In genomic region chr19:58357798-58358145, GRCh38 we compare ENCODE assay signal across 14 cellular contexts. TPM values are rescaled to one million over a fixed set of nuclear protein-coding genes. Genes with fewer than 3 reads are reported as not detected.
A peak's percentile ranks its signal among the peaks of the same experiment; 100 is the strongest.
DNase-seq lines count a peak whose midpoint lies in the region; ATAC-seq, FAIRE-seq and TF ChIP-seq lines count a peak whose summit lies in the region.
"Had no signal": no experiment of that assay in that cellular context is flagged by ENCODE, and none has a peak within 500 bp of the region (broad histone marks: within the 10 kb centered on the region; RNA-seq: fewer than 3 reads in every experiment).

No MANE protein-coding gene starts in this region.

- H2BK120ac ChIP-seq in H1 (replicated peaks; ENCODE audit: low read depth, low read length): no peak overlapping the region

- peaks cover 0 to 4% (median 0%) of the 10 kb centered on the region in 3 donors for H3K27me3 Mint-ChIP-seq in naive B cell

- no peak for FAIRE-seq in H1 (lab: Jason Lieb, UNC)

- H4K91ac ChIP-seq in H1 (replicated peaks; ENCODE audit: insufficient read length, low read length): no peak overlapping the region

- H3K4me1 ChIP-seq in right atrium auricular region (peaks cover 0 to 25% of the 10 kb centered on the region in 2 donors), H1 (replicated peaks in 1 of 4; ENCODE audit: control insufficient read depth in 3 of 4, insufficient read depth in 4 of 4, low read length in 3 of 4) (peaks cover 0 to 8% (median 5%) of the 10 kb centered on the region in 4 experiments; a peak in 4 of 7 replicates)

- 80% methylated on average over 11 of the region's 12 CpGs; no CpG with 5 or more reads in 1 of the 2 experiments for WGBS in H1 (ENCODE audit: extremely low coverage in 1 of 2, insufficient coverage in 1 of 2, insufficient read length in 1 of 2, insufficient replicate concordance in 2 of 2, low coverage in 1 of 2, low lambda C conversion rate in 2 of 2, missing lambda C conversion rate in 1 of 2), 2 experiments

- H3K4me3 Mint-ChIP-seq in naive B cell: peak overlapping the region in 6 of 8 donors; percentile 16 to 51 (median 34)

- H3K9ac ChIP-seq in H1 (replicated peaks in 1 of 4; ENCODE audit: extremely low read depth in 1 of 4, low read depth in 3 of 4, low read length in 3 of 4): no peak overlapping the region

- CTCF ChIA-PET in H1 (lab: Charles Lee; ENCODE audit: partially characterized antibody): interaction anchor here (2.7 kb wide), 1 partner anchor 11 kb away, joined by 8 read pairs; no protein-coding TSS in a partner anchor

- no peak overlapping the region for H2BK5ac ChIP-seq in H1 (ENCODE audit: low read depth, low read length)

- H2AK5ac ChIP-seq in H1 (ENCODE audit: low read depth, low read length): no peak overlapping the region

- no peak for TF ChIP-seq RAD21 in H1 (IDR thresholded peaks at IDR 0.05 in 1 of 2, conservative IDR thresholded peaks at IDR 0.05 in 1 of 2; ENCODE audit: low read depth in 2 of 2, low read length in 2 of 2)

- no peak overlapping the region for H3K4me2 ChIP-seq in H1 (ENCODE audit: insufficient read depth in 1 of 2, low read depth in 2 of 2, low read length in 2 of 2)
- H3K4me2 ChIP-seq: PC-9 had no signal

- H2BK20ac ChIP-seq in H1 (ENCODE audit: low read length): no peak overlapping the region

- TF ChIP-seq EP300 in H1 (IDR thresholded peaks at IDR 0.05; ENCODE audit: borderline replicate concordance in 1 of 2, low read depth in 2 of 2, low read length in 2 of 2): no peak

- no peak overlapping the region for H3K27ac Mint-ChIP-seq in naive B cell
- H3K27ac Mint-ChIP-seq: IgD-negative memory B cell had no signal

- H3K27ac ChIP-seq in right atrium auricular region (no peak overlapping the region), H1 (ENCODE audit: low read depth, low read length) (peak overlapping the region; percentile 47; the same call in 1 of the 2 replicates)
- H3K27ac ChIP-seq: PC-9, SK-N-MC had no signal

- H3K23me2 ChIP-seq in H1 (ENCODE audit: low read depth, low read length): peaks cover 4% of the 10 kb centered on the region

- H2BK12ac ChIP-seq in H1 (ENCODE audit: low read depth, low read length): peak overlapping the region; percentile 11; the same call in 1 of the 2 replicates

- TF ChIP-seq CTCF in right atrium auricular region (IDR thresholded peaks at IDR 0.05): no peak
- TF ChIP-seq CTCF in H1 (IDR thresholded peaks at IDR 0.05; ENCODE audit: control extremely low read depth in 1 of 3, insufficient read depth in 1 of 3, low read depth in 1 of 3, low read length in 3 of 3): no peak

- H3K4me1 Mint-ChIP-seq in naive B cell: peaks cover 7 to 19% (median 16%) of the 10 kb centered on the region in 3 donors

- DNase-seq in left ventricle myocardium superior (peak; percentile 24), right atrium auricular region (ENCODE audit: low spot score) (no peak), H1 (ENCODE audit: low read depth in 1 of 2, low spot score in 2 of 2) (no peak), naive B cell (no peak), erythroblast (lab: John Stamatoyannopoulos, UW) (no peak), LoVo (ENCODE audit: low spot score) (no peak)
- no peak for DNase-seq in stimulated activated CD4-positive, alpha-beta T cell treated with anti-CD3 and anti-CD28 coated beads, Interleukin-15, amount 100 ng/mL, for 24 hours
- DNase-seq: EL, NCI-H146, NCI-H69, PC-9 had no signal

- no peak overlapping the region for H3K23ac ChIP-seq in H1 (ENCODE audit: insufficient read length)

- no peaks in the 10 kb centered on the region for H3K36me3 Mint-ChIP-seq in naive B cell
- H3K36me3 Mint-ChIP-seq: IgD-negative memory B cell had no signal

- no peak overlapping the region for H2AFZ ChIP-seq in H1 (ENCODE audit: low read length)
- H2AFZ ChIP-seq: PC-9 had no signal

- H3K79me1 ChIP-seq in H1 (ENCODE audit: low read depth, low read length): no peaks in the 10 kb centered on the region

- H3K14ac ChIP-seq in H1 (ENCODE audit: insufficient read length): no peak overlapping the region

- POLR2A ChIA-PET in H1 (lab: Charles Lee; ENCODE audit: partially characterized antibody): interaction anchor here (0.6 to 2.8 kb wide), 2 partner anchors 11 to 153 kb away, joined by 3 to 14 read pairs; no protein-coding TSS in a partner anchor

- ATAC-seq in left ventricle myocardium superior (no peak), naive B cell (ENCODE audit: low read depth in 2 of 2) (no peak), HG02642 (IDR thresholded peaks at IDR 0.05; ENCODE audit: poor library complexity, unreplicated experiment) (no peak)

- H3K9me3 ChIP-seq in right atrium auricular region: no peaks in the 10 kb centered on the region
- no peaks in the 10 kb centered on the region for H3K9me3 ChIP-seq in H1 (ENCODE audit: insufficient read depth in 2 of 2, low read depth in 1 of 2, low read length in 1 of 2)

- no peak overlapping the region for H4K8ac ChIP-seq in H1 (ENCODE audit: extremely low read depth, insufficient read depth, low read length)

- H3K18ac ChIP-seq in H1 (ENCODE audit: extremely low read depth, low read length): no peak overlapping the region

- H3K4me3 ChIP-seq in right atrium auricular region: no peak overlapping the region
- H3K4me3 ChIP-seq in H1 (ENCODE audit: extremely low read depth in 1 of 4, insufficient read depth in 2 of 4, low read depth in 3 of 4, low read length in 4 of 4): no peak overlapping the region
- H3K4me3 ChIP-seq: PC-9, SK-N-MC had no signal

- intact Hi-C loops in left ventricle myocardium superior (cut with micrococcal nuclease): no loop called here

- H3K36me3 ChIP-seq in right atrium auricular region (no peaks in the 10 kb centered on the region), H1 (ENCODE audit: control insufficient read depth in 2 of 4, insufficient read depth in 4 of 4, low read length in 3 of 4) (no peaks in the 10 kb centered on the region)

- no peaks in the 10 kb centered on the region for H3K79me2 ChIP-seq in H1 (ENCODE audit: control insufficient read depth in 1 of 2, insufficient read depth in 2 of 2, low read length in 2 of 2)

- no peak overlapping the region for H3K4ac ChIP-seq in H1 (replicated peaks; ENCODE audit: insufficient read length, low read depth, low read length)

- H3K9me3 Mint-ChIP-seq in naive B cell: no peaks in the 10 kb centered on the region
- H3K9me3 Mint-ChIP-seq: IgD-negative memory B cell had no signal

- H3K27me3 ChIP-seq in right atrium auricular region: no peaks in the 10 kb centered on the region
- H3K27me3 ChIP-seq in H1 (replicated peaks in 1 of 4; ENCODE audit: control insufficient read depth in 3 of 4, extremely low read depth in 1 of 4, insufficient read depth in 3 of 4, low read length in 3 of 4): no peaks in the 10 kb centered on the region

- H4K20me1 ChIP-seq in H1 (replicated peaks in 1 of 2; ENCODE audit: control insufficient read depth in 1 of 2, insufficient read depth in 2 of 2, low read length in 2 of 2): peaks cover 0 to 3% of the 10 kb centered on the region in 2 experiments

- H3K56ac ChIP-seq in H1 (replicated peaks; ENCODE audit: insufficient read length, low read depth, low read length): no peak overlapping the region

- TF ChIP-seq POLR2A in H1 (IDR thresholded peaks at IDR 0.05; ENCODE audit: control extremely low read depth in 1 of 2, low read depth in 2 of 2, low read length in 2 of 2): no peak
- TF ChIP-seq POLR2A in erythroblast (IDR thresholded peaks at IDR 0.05; ENCODE audit: low read length): no peak

- H4K5ac ChIP-seq in H1 (ENCODE audit: insufficient read length, low read depth, low read length): no peak overlapping the region

- 0 out of 2 replicates have a peak overlapping the region, but pooled peaks have one; percentile 1 for H2BK15ac ChIP-seq in H1 (ENCODE audit: low read length)

RNA-seq across cellular contexts. Expression of gene A1BG, which starts 4.5 kb away (rescaled TPM):
- total RNA-seq in left ventricle myocardium superior: 5.7 TPM
- total RNA-seq in right atrium auricular region: 10 to 100 TPM; 45.5 to 52.6 TPM
- total RNA-seq in H1 (2021; fragmentation: NEBNext Ultra II Directional; extraction: Animal tissue kit (Norgen Biotek cat#: 25700)): 19.9 and 20.8 TPM in 2 replicates
- 69.6 and 108 TPM in 2 replicates for polyA plus RNA-seq in H1 (2011; rRNA removed)
- polyA plus RNA-seq in H1 (2011; cell fraction: cytosol; rRNA removed): 43.4 TPM
- 26.6 TPM for polyA plus RNA-seq in H1 (2011; cell fraction: nucleus; rRNA removed)
- 11.4 to 25.4 TPM (median 23.1 TPM) in 4 replicates for polyA plus RNA-seq in H1 (2012, experiment 1 of 2)
- polyA plus RNA-seq in H1 (2012, experiment 2 of 2): 102 TPM
- 26.4 TPM for polyA plus RNA-seq in H1 (2013, experiment 1 of 2)
- 32.6 TPM for polyA plus RNA-seq in H1 (2013, experiment 2 of 2)
- 0.49 and 1.1 TPM in 2 replicates for polyA minus RNA-seq in H1 (2011; rRNA and poly(A)+ RNA removed)
- polyA minus RNA-seq in H1 (2011; cell fraction: cytosol; rRNA and poly(A)+ RNA removed): 6.5 TPM
- polyA minus RNA-seq in H1 (2011; cell fraction: nucleus; rRNA and poly(A)+ RNA removed): 1.7 TPM
- polyA plus RNA-seq in naive B cell (ENCODE audit: low read depth in 6 of 6): 10 to 100 TPM; 30.6 to 68.3 (median 50.9) TPM

RNA-seq across cellular contexts. Expression of gene ZNF497, which starts 4.8 kb away (rescaled TPM):
- total RNA-seq in left ventricle myocardium superior (0.55 TPM), right atrium auricular region (under 1 TPM; 0.39 to 0.56 TPM)
- total RNA-seq in H1 (2021; fragmentation: NEBNext Ultra II Directional; extraction: Animal tissue kit (Norgen Biotek cat#: 25700)): 0.93 and 1.0 TPM in 2 replicates
- polyA plus RNA-seq in H1 (2011; rRNA removed) (1.4 and 2.0 TPM in 2 replicates), naive B cell (ENCODE audit: low read depth in 6 of 6) (1 to 10 TPM in 3 of 6 donors, under 1 TPM in 3; 0.23 to 2.3 (median 1.5) TPM)
- 1.4 TPM for polyA plus RNA-seq in H1 (2011; cell fraction: cytosol; rRNA removed)
- 6.2 TPM for polyA plus RNA-seq in H1 (2011; cell fraction: nucleus; rRNA removed)
- polyA plus RNA-seq in H1 (2012, experiment 1 of 2): 1.7 to 2.7 TPM (median 2.4 TPM) in 4 replicates
- 1.5 TPM for polyA plus RNA-seq in H1 (2012, experiment 2 of 2)
- polyA plus RNA-seq in H1 (2013, experiment 1 of 2): 0.45 TPM
- polyA plus RNA-seq in H1 (2013, experiment 2 of 2): 0.31 TPM
- 1.0 and 1.7 TPM in 2 replicates for polyA minus RNA-seq in H1 (2011; rRNA and poly(A)+ RNA removed)
- polyA minus RNA-seq in H1 (2011; cell fraction: cytosol; rRNA and poly(A)+ RNA removed): 2.5 TPM
- polyA minus RNA-seq in H1 (2011; cell fraction: nucleus; rRNA and poly(A)+ RNA removed): 1.7 TPM

RNA-seq across cellular contexts. Expression of gene ZNF837, which starts 23.1 kb away (rescaled TPM):
- 0.37 TPM for total RNA-seq in left ventricle myocardium superior
- total RNA-seq in right atrium auricular region: 1 to 10 TPM in 1 of 2 donors, under 1 TPM in 1; 0.70 to 1.3 TPM
- 1.9 and 2.7 TPM in 2 replicates for total RNA-seq in H1 (2021; fragmentation: NEBNext Ultra II Directional; extraction: Animal tissue kit (Norgen Biotek cat#: 25700))
- 3.3 and 6.6 TPM in 2 replicates for polyA plus RNA-seq in H1 (2011; rRNA removed)
- 4.1 TPM for polyA plus RNA-seq in H1 (2011; cell fraction: cytosol; rRNA removed)
- polyA plus RNA-seq in H1 (2011; cell fraction: nucleus; rRNA removed): 4.7 TPM
- polyA plus RNA-seq in H1 (2012, experiment 1 of 2): 2.4 to 3.5 TPM (median 2.8 TPM) in 4 replicates
- 3.7 TPM for polyA plus RNA-seq in H1 (2012, experiment 2 of 2)
- polyA plus RNA-seq in H1 (2013, experiment 1 of 2): 1.5 TPM
- polyA plus RNA-seq in H1 (2013, experiment 2 of 2): 1.5 TPM
- 0.27 and 0.54 TPM in 2 replicates for polyA minus RNA-seq in H1 (2011; rRNA and poly(A)+ RNA removed)
- 2.3 TPM for polyA minus RNA-seq in H1 (2011; cell fraction: cytosol; rRNA and poly(A)+ RNA removed)
- 1.8 TPM for polyA minus RNA-seq in H1 (2011; cell fraction: nucleus; rRNA and poly(A)+ RNA removed)
- polyA plus RNA-seq in naive B cell (ENCODE audit: low read depth in 6 of 6): 10 to 100 TPM in 2 of 6 donors, 1 to 10 TPM in 4; 7.5 to 13.5 (median 8.5) TPM

RNA-seq across cellular contexts. Expression of gene RPS5, which starts 29.3 kb away (rescaled TPM):
- total RNA-seq in left ventricle myocardium superior (483 TPM), right atrium auricular region (1,000 to 10,000 TPM in 1 of 2 donors, 100 to 1,000 TPM in 1; 593 to 1,197 TPM)
- 1,554 and 1,557 TPM in 2 replicates for total RNA-seq in H1 (2021; fragmentation: NEBNext Ultra II Directional; extraction: Animal tissue kit (Norgen Biotek cat#: 25700))
- polyA plus RNA-seq in H1 (2011; rRNA removed) (5,731 and 5,910 TPM in 2 replicates), naive B cell (ENCODE audit: low read depth in 6 of 6) (1,000 to 10,000 TPM; 1,545 to 2,332 (median 1,783) TPM)
- 4,964 TPM for polyA plus RNA-seq in H1 (2011; cell fraction: cytosol; rRNA removed)
- polyA plus RNA-seq in H1 (2011; cell fraction: nucleus; rRNA removed): 4,758 TPM
- 1,384 to 2,769 TPM (median 2,624 TPM) in 4 replicates for polyA plus RNA-seq in H1 (2012, experiment 1 of 2)
- 4,606 TPM for polyA plus RNA-seq in H1 (2012, experiment 2 of 2)
- polyA plus RNA-seq in H1 (2013, experiment 1 of 2): 1,774 TPM
- 1,569 TPM for polyA plus RNA-seq in H1 (2013, experiment 2 of 2)
- 2,194 and 2,867 TPM in 2 replicates for polyA minus RNA-seq in H1 (2011; rRNA and poly(A)+ RNA removed)
- 1,050 TPM for polyA minus RNA-seq in H1 (2011; cell fraction: cytosol; rRNA and poly(A)+ RNA removed)
- 966 TPM for polyA minus RNA-seq in H1 (2011; cell fraction: nucleus; rRNA and poly(A)+ RNA removed)

RNA-seq across cellular contexts. Expression of gene ZSCAN22, which starts 31.0 kb away (rescaled TPM):
- total RNA-seq in left ventricle myocardium superior (1.5 TPM), right atrium auricular region (1 to 10 TPM; 1.6 to 2.6 TPM)
- total RNA-seq in H1 (2021; fragmentation: NEBNext Ultra II Directional; extraction: Animal tissue kit (Norgen Biotek cat#: 25700)): 3.1 and 3.2 TPM in 2 replicates
- polyA plus RNA-seq in H1 (2011; rRNA removed) (2.6 and 3.3 TPM in 2 replicates), naive B cell (ENCODE audit: low read depth in 6 of 6) (1 to 10 TPM in 5 of 6 donors, not detected in 1; 1.5 to 5.2 (median 2.1) TPM)
- 1.9 TPM for polyA plus RNA-seq in H1 (2011; cell fraction: cytosol; rRNA removed)
- polyA plus RNA-seq in H1 (2011; cell fraction: nucleus; rRNA removed): 1.9 TPM
- polyA plus RNA-seq in H1 (2012, experiment 1 of 2): 1.4 to 2.1 TPM (median 1.9 TPM) in 4 replicates
- 1.0 TPM for polyA plus RNA-seq in H1 (2012, experiment 2 of 2)
- 1.4 TPM for polyA plus RNA-seq in H1 (2013, experiment 1 of 2)
- polyA plus RNA-seq in H1 (2013, experiment 2 of 2): 1.5 TPM
- 6.3 and 8.1 TPM in 2 replicates for polyA minus RNA-seq in H1 (2011; rRNA and poly(A)+ RNA removed)
- polyA minus RNA-seq in H1 (2011; cell fraction: cytosol; rRNA and poly(A)+ RNA removed): 2.1 TPM
- polyA minus RNA-seq in H1 (2011; cell fraction: nucleus; rRNA and poly(A)+ RNA removed): 3.5 TPM
- total RNA-seq: PC-9 had no signal
